Comparison of ENCODE assay signal across 23 cellular contexts in the genomic region with DNA sequence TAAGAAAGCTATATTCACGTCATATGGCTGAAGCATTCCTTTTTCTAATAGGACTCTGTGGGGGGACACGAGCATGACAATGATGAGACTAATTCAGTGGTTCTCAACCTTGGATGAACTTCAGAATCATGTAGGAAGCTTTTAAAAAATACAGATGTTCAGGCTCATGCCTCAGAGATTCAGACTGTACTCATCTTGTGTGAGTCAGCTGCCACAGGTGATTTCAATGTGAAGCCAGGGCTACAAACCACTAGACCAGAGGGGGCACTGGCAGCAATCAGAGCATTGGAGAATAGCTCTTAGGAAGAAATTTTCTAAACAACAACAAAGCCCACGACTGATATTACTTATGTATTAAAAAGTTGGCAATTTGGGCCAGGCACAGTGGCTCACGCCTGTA.
DNase-seq lines count a peak whose midpoint lies in the region; ATAC-seq and TF ChIP-seq lines count a peak whose summit lies in the region.
"Had no signal": no experiment of that assay in that cellular context is flagged by ENCODE, and none has a peak within 500 bp of the region (broad histone marks: within the 10 kb centered on the region; RNA-seq: fewer than 3 reads in every experiment).

No MANE protein-coding gene starts in this region.

- 64% methylated on average over 4 of the region's 4 CpGs for WGBS in right cardiac atrium

- H3K4me1 ChIP-seq in right cardiac atrium (ENCODE audit: control insufficient read depth, insufficient read depth, low read length) (peaks cover 2% of the 10 kb centered on the region), RWPE2 (ENCODE audit: insufficient read depth, poor library complexity, severe bottlenecking) (no peaks in the 10 kb centered on the region)
- H3K4me1 ChIP-seq: A549, esophagus squamous epithelium, SJCRH30 had no signal

- H3K9me3 ChIP-seq in right cardiac atrium (ENCODE audit: control insufficient read depth, low read length) = no peaks in the 10 kb centered on the region
- H3K9me3 ChIP-seq in RWPE2 (ENCODE audit: severe bottlenecking) = no peaks in the 10 kb centered on the region
- no peaks in the 10 kb centered on the region for H3K9me3 ChIP-seq in MG63
- H3K9me3 ChIP-seq: A549, BE2C, esophagus squamous epithelium, SJCRH30, tibial artery had no signal

- H3K27me3 ChIP-seq in right cardiac atrium (ENCODE audit: control insufficient read depth, insufficient read depth) (no peaks in the 10 kb centered on the region), RWPE2 (ENCODE audit: insufficient read depth, poor library complexity, severe bottlenecking) (no peaks in the 10 kb centered on the region), MG63 (no peaks in the 10 kb centered on the region)
- H3K27me3 ChIP-seq: BE2C, esophagus squamous epithelium, SJCRH30, tibial artery had no signal

- H3K36me3 ChIP-seq in RWPE2 (ENCODE audit: low read depth) = no peaks in the 10 kb centered on the region
- no peaks in the 10 kb centered on the region; the same call in 1 of the 2 replicates for H3K36me3 ChIP-seq in MG63
- H3K36me3 ChIP-seq: BE2C, esophagus squamous epithelium, SJCRH30, tibial artery had no signal

- ATAC-seq in left ventricle myocardium superior (peak; percentile 14), right cardiac atrium (no peak), RWPE2 (ENCODE audit: low read depth) (peak; percentile 55; the same call in 1 of the 3 replicates), GM19397 (IDR thresholded peaks at IDR 0.05; ENCODE audit: unreplicated experiment) (no peak)
- ATAC-seq: A549; activated CD8-positive, alpha-beta T cell treated with anti-CD3 and anti-CD28 coated beads, Interleukin-2, amount 10 ng/mL, durations not matched to agents 7 days and 5 days; left cardiac atrium; stimulated activated naive CD8-positive, alpha-beta T cell treated with anti-CD3 and anti-CD28 coated beads, Interleukin-15, amount 100 ng/mL, for 72 hours had no signal

- no peak overlapping the region for H3K27ac ChIP-seq in right cardiac atrium (ENCODE audit: low read length)
- no peak overlapping the region for H3K27ac ChIP-seq in RWPE2 (ENCODE audit: poor library complexity, severe bottlenecking)
- H3K27ac ChIP-seq: A549, esophagus squamous epithelium, SJCRH30, tibial artery had no signal

- H3K4me3 ChIP-seq in right cardiac atrium (ENCODE audit: low read length) = no peak overlapping the region
- no peak overlapping the region for H3K4me3 ChIP-seq in RWPE2 (ENCODE audit: severe bottlenecking)
- no peak overlapping the region for H3K4me3 ChIP-seq in foreskin fibroblast (ENCODE audit: low read depth in 1 of 2, low read length in 2 of 2)
- H3K4me3 ChIP-seq in MG63 = no peak overlapping the region
- H3K4me3 ChIP-seq: A549, esophagus squamous epithelium, SJCRH30, tibial artery had no signal

- DNase-seq in left ventricle myocardium superior (no peak), right cardiac atrium (no peak), RWPE2 (ENCODE audit: low spot score) (no peak), foreskin fibroblast (peak; percentile 12 to 50), MG63 (no peak), GM03348 (ENCODE audit: low spot score) (no peak)
- no peak for DNase-seq in activated CD4-positive, alpha-beta T cell treated with anti-CD3 and anti-CD28 coated beads, Interleukin-2, amount 50 U/mL, for 48 hours
- DNase-seq: activated CD4-positive, CD25-positive, alpha-beta regulatory T cell treated with anti-CD3 and anti-CD28 coated beads, Interleukin-2, amount 50 U/mL, for 72 hours; activated CD8-positive, alpha-beta T cell treated with anti-CD3 and anti-CD28 coated beads, Interleukin-2, amount 10 ng/mL, durations not matched to agents 7 days and 5 days; activated gamma-delta T cell treated with Interleukin-2 at 50 U/mL for 16 hours; activated T-cell treated with anti-CD3 and anti-CD28 coated beads for 4 hours; BE2C; cortex of kidney; esophagus squamous epithelium; left cardiac atrium; NCI-H1105 treated with DMSO at 0.1 percent for 48 hours; NCI-H226; SJCRH30; stimulated activated naive CD8-positive, alpha-beta T cell treated with anti-CD3 and anti-CD28 coated beads, Interleukin-15, amount 100 ng/mL, for 72 hours; T-helper 1 cell; tibial artery had no signal

- TF ChIP-seq CTCF in RWPE2 (IDR thresholded peaks at IDR 0.05; ENCODE audit: poor library complexity, severe bottlenecking) = no peak
- TF ChIP-seq CTCF in foreskin fibroblast (IDR thresholded peaks at IDR 0.05; ENCODE audit: low read depth, low read length) = no peak

- intact Hi-C loops in left ventricle myocardium superior (cut with micrococcal nuclease) = no loop called here
- intact Hi-C loops in right cardiac atrium (cut with DNase I) = no loop called here

Comparison
In these comparisons a context has a peak if more than half of its experiments do, and no peak if none do; other contexts are left out.
1. ATAC-seq: peak in left ventricle myocardium superior (single experiment) and RWPE2 (single experiment); none in right cardiac atrium (0 of 2) and GM19397 (single experiment).
2. DNase-seq: peak in foreskin fibroblast (2 of 2); none in left ventricle myocardium superior (single experiment), right cardiac atrium (0 of 3), RWPE2 (single experiment), activated CD4-positive, alpha-beta T cell treated with anti-CD3 and anti-CD28 coated beads, Interleukin-2, amount 50 U/mL, for 48 hours (0 of 2), MG63 (single experiment) and GM03348 (single experiment).